1 cellular context compared by ENCODE assay signal in the genomic region with DNA sequence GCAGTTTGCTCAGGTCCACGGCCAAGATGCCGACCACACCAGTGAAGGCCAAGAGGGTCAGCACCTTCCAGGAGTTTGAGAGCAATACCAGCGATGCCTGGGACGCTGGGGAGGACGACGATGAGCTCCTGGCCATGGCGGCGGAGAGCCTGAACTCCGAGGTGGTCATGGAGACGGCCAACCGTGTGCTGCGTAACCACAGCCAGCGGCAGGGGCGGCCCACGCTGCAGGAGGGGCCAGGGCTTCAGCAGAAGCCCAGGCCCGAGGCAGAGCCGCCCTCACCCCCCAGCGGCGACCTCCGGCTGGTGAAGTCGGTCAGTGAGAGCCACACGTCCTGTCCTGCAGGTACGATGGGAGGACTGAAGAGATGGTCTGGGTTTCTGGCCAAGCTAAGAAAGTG.
TF ChIP-seq lines count a peak whose summit lies in the region.

No MANE protein-coding gene starts in this region.

TF ChIP-seq in endothelial cell of umbilical vein, 7 proteins besides CTCF, POLR2A, EP300 and RAD21:
- TF ChIP-seq, protein P1, sequence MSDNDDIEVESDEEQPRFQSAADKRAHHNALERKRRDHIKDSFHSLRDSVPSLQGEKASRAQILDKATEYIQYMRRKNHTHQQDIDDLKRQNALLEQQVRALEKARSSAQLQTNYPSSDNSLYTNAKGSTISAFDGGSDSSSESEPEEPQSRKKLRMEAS (IDR thresholded peaks at IDR 0.05; ENCODE audit: insufficient read depth, insufficient read length): no peak
- TF ChIP-seq EZH2 (IDR thresholded peaks at IDR 0.05; ENCODE audit: borderline replicate concordance, low read depth, low read length, severe bottlenecking): no peak
- no peak for TF ChIP-seq POLR2AphosphoS5 (IDR thresholded peaks at IDR 0.05; ENCODE audit: insufficient read depth, low read depth, low read length)
- TF ChIP-seq JUN (IDR thresholded peaks at IDR 0.05; ENCODE audit: borderline replicate concordance, insufficient read depth, insufficient read length, low read depth): no peak
- TF ChIP-seq MYC (IDR thresholded peaks at IDR 0.05; ENCODE audit: low read depth, low read length): no peak
- TF ChIP-seq FOS (IDR thresholded peaks at IDR 0.05; ENCODE audit: borderline replicate concordance, insufficient read depth, low read length): no peak
- no peak for TF ChIP-seq GATA2 (IDR thresholded peaks at IDR 0.05; ENCODE audit: insufficient read depth, insufficient read length, low read depth, low read length)
TF ChIP-seq in endothelial cell of umbilical vein: peak in this region for 0.
